In the genomic region with DNA sequence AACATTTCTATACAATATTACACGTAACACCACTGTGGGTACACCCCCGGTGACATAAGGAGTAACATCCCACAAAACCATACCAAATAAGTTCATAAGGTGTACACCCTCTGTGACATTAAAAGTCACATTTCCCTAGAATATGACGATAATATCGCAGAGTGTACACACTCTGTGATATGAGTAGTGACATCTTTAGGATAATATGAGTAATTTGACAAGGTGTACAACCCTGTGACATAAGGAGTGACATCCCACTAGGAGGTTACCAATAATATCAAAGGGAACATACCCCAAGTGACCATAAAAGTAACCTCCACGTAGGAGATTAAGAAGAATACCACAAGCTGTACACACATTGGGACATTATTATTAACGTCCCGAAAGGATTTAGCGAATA, we compare ENCODE assay signal across 29 cellular contexts. TPM values are rescaled to one million over a fixed set of nuclear protein-coding genes. Genes with fewer than 3 reads are reported as not detected.
"Had no signal": no experiment of that assay in that cellular context is flagged by ENCODE, and none has a peak within 500 bp of the region (broad histone marks: within the 10 kb centered on the region; RNA-seq: fewer than 3 reads in every experiment).

No MANE protein-coding gene starts in this region.

- H3K9me3 Mint-ChIP-seq: activated CD8-positive, alpha-beta T cell treated with anti-CD3 and anti-CD28 coated beads for 36 hours; activated naive CD4-positive, alpha-beta T cell treated with anti-CD3 and anti-CD28 coated beads, Interleukin-2, amount 10 ng/mL, durations not matched to agents 7 days and 5 days; activated T-cell treated with anti-CD3 and anti-CD28 coated beads, Interleukin-2, amount 50 U/mL, for 4 hours; activated T-helper 2 cell treated with anti-CD3 and anti-CD28 coated beads, Interferon-gamma antibody, Interleukin-2, Interleukin-4, amounts not matched to agents 10 μg/mL and 5 μg/mL and 100 μg/mL, durations not matched to agents 14 hours and 24 hours and 36 hours; central memory CD8-positive, alpha-beta T cell; dendritic cell treated with granulocyte-macrophage colony-stimulating factor and Interleukin-4, amounts not matched to agents 40 ng/mL and 50 ng/mL, for 4 days; endodermal cell had no signal

- ATAC-seq: activated T-cell treated with anti-CD3 and anti-CD28 coated beads, Interleukin-2, amount 50 U/mL, for 4 hours; esophagus mucosa had no signal

- H3K27ac ChIP-seq: brain microvascular endothelial cell, coronary artery, dorsolateral prefrontal cortex had no signal

- H3K36me3 Mint-ChIP-seq: activated naive CD4-positive, alpha-beta T cell treated with anti-CD3 and anti-CD28 coated beads, Interleukin-2, amount 10 ng/mL, durations not matched to agents 7 days and 5 days; activated naive CD8-positive, alpha-beta T cell had no signal

- H3K4me3 Mint-ChIP-seq: activated CD8-positive, alpha-beta T cell treated with anti-CD3 and anti-CD28 coated beads for 36 hours; activated naive CD4-positive, alpha-beta T cell treated with anti-CD3 and anti-CD28 coated beads, Interleukin-2, amount 10 ng/mL, durations not matched to agents 7 days and 5 days; activated naive CD8-positive, alpha-beta T cell; activated T-cell treated with anti-CD3 and anti-CD28 coated beads, Interleukin-2, amount 50 U/mL, for 4 hours; central memory CD8-positive, alpha-beta T cell; dendritic cell treated with granulocyte-macrophage colony-stimulating factor and Interleukin-4, amounts not matched to agents 40 ng/mL and 50 ng/mL, for 4 days; endodermal cell had no signal

- H3K36me3 ChIP-seq: brain microvascular endothelial cell had no signal

- H3K27me3 Mint-ChIP-seq: activated CD8-positive, alpha-beta T cell treated with anti-CD3 and anti-CD28 coated beads for 36 hours; activated naive CD4-positive, alpha-beta T cell treated with anti-CD3 and anti-CD28 coated beads, Interleukin-2, amount 10 ng/mL, durations not matched to agents 7 days and 5 days; dendritic cell treated with granulocyte-macrophage colony-stimulating factor and Interleukin-4, amounts not matched to agents 40 ng/mL and 50 ng/mL, for 4 days had no signal

- H3K27me3 ChIP-seq: brain microvascular endothelial cell, dorsolateral prefrontal cortex had no signal

- FAIRE-seq: astrocyte, bronchial epithelial cell, frontal cortex had no signal

- DNase-seq: activated CD4-positive, alpha-beta T cell treated with anti-CD3 and anti-CD28 coated beads for 48 hours; activated CD4-positive, alpha-beta T cell treated with anti-CD3 and anti-CD28 coated beads, Interleukin-2, amount 50 U/mL, for 1 hour; activated CD4-positive, alpha-beta T cell treated with anti-CD3 and anti-CD28 coated beads, Interleukin-2, amount 50 U/mL, for 48 hours; activated CD4-positive, CD25-positive, alpha-beta regulatory T cell; activated CD4-positive, CD25-positive, alpha-beta regulatory T cell treated with anti-CD3 and anti-CD28 coated beads, Interleukin-2, amount 50 U/mL, for 72 hours; activated CD8-positive, alpha-beta memory T cell treated with anti-CD3 and anti-CD28 coated beads for 24 hours; activated CD8-positive, alpha-beta T cell treated with anti-CD3 and anti-CD28 coated beads for 36 hours; activated effector memory CD4-positive, alpha-beta T cell treated with anti-CD3 and anti-CD28 coated beads, Interleukin-2, amount 50 U/mL, for 16 hours; activated naive CD4-positive, alpha-beta T cell treated with anti-CD3 and anti-CD28 coated beads, Interleukin-2, amount 10 ng/mL, durations not matched to agents 7 days and 5 days; activated T-cell treated with anti-CD3 and anti-CD28 coated beads, Interleukin-2, amount 50 U/mL, for 4 hours; amniotic stem cell; anterior cingulate cortex; brain microvascular endothelial cell; dorsolateral prefrontal cortex; effector memory CD4-positive, alpha-beta T cell; endodermal cell; foreskin fibroblast; head of caudate nucleus; T-helper 2 cell had no signal

- H3K27ac Mint-ChIP-seq: activated CD8-positive, alpha-beta T cell treated with anti-CD3 and anti-CD28 coated beads for 36 hours; activated naive CD4-positive, alpha-beta T cell treated with anti-CD3 and anti-CD28 coated beads, Interleukin-2, amount 10 ng/mL, durations not matched to agents 7 days and 5 days; activated naive CD8-positive, alpha-beta T cell; activated T-helper 2 cell treated with anti-CD3 and anti-CD28 coated beads, Interferon-gamma antibody, Interleukin-2, Interleukin-4, amounts not matched to agents 10 μg/mL and 5 μg/mL and 100 μg/mL, durations not matched to agents 14 hours and 24 hours and 36 hours; dendritic cell treated with granulocyte-macrophage colony-stimulating factor and Interleukin-4, amounts not matched to agents 40 ng/mL and 50 ng/mL, for 4 days; endodermal cell had no signal

- H3K4me3 ChIP-seq: coronary artery, dorsolateral prefrontal cortex had no signal

RNA-seq across cellular contexts. Expression of a gene that starts 40.2 kb away (rescaled TPM):
- total RNA-seq: activated CD8-positive, alpha-beta T cell treated with anti-CD3 and anti-CD28 coated beads for 36 hours; activated T-cell treated with anti-CD3 and anti-CD28 coated beads, Interleukin-2, amount 50 U/mL, for 4 hours; activated T-helper 2 cell treated with anti-CD3 and anti-CD28 coated beads, Interferon-gamma antibody, Interleukin-2, Interleukin-4, amounts not matched to agents 10 μg/mL and 5 μg/mL and 100 μg/mL, durations not matched to agents 14 hours and 24 hours and 36 hours; bronchial epithelial cell; T-helper 1 cell treated with Interleukin-12 subunit alpha and Interleukin-12 subunit beta and Interleukin-4 antibody, amounts not matched to agents 30 ng/mL and 1 ng/mL, for 36 hours had no signal
